ENCODE assay signal across 15 cellular contexts in genomic region chr7:109950256-109950655, GRCh38.
DNase-seq lines count a peak whose midpoint lies in the region; ATAC-seq and TF ChIP-seq lines count a peak whose summit lies in the region.
"Had no signal": no experiment of that assay in that cellular context is flagged by ENCODE, and none has a peak within 500 bp of the region (broad histone marks: within the 10 kb centered on the region; RNA-seq: fewer than 3 reads in every experiment).

No MANE protein-coding gene starts in this region.

- intact Hi-C loops in CD4-positive, alpha-beta T cell (cut with DNase I, micrococcal nuclease), result no loop called here

- H3K27me3 Mint-ChIP-seq in GM23338 (ENCODE audit: insufficient read depth, low read depth, poor library complexity), result no peaks in the 10 kb centered on the region
- H3K27me3 Mint-ChIP-seq in CD4-positive, alpha-beta T cell, result no peaks in the 10 kb centered on the region
- H3K27me3 Mint-ChIP-seq: CD8-positive, alpha-beta memory T cell had no signal

- H3K4me2 ChIP-seq in GM23338, result no peak overlapping the region

- H3K27me3 ChIP-seq in GM23338 (ENCODE audit: insufficient read depth), result no peaks in the 10 kb centered on the region
- no peaks in the 10 kb centered on the region for H3K27me3 ChIP-seq in CD4-positive, alpha-beta T cell (ENCODE audit: control insufficient read depth, insufficient read depth, low read length)

- H3K9me2 ChIP-seq in GM23338 (ENCODE audit: insufficient read depth), result peaks cover 28% of the 10 kb centered on the region

- no peak overlapping the region for H3K4me3 ChIP-seq in GM23338
- H3K4me3 ChIP-seq: HAP-1 had no signal

- no peak for ATAC-seq in GM23338
- ATAC-seq in HG03135 (IDR thresholded peaks at IDR 0.05; ENCODE audit: unreplicated experiment), result no peak
- no peak for ATAC-seq in HG02852 (IDR thresholded peaks at IDR 0.05; ENCODE audit: unreplicated experiment)
- ATAC-seq in CD4-positive, alpha-beta T cell (ENCODE audit: poor library complexity), result no peak

- peaks cover 8% of the 10 kb centered on the region; the same call in 2 of the 3 replicates for H3K4me1 Mint-ChIP-seq in GM23338
- H3K4me1 Mint-ChIP-seq in CD4-positive, alpha-beta T cell (ENCODE audit: low read depth), result no peaks in the 10 kb centered on the region
- H3K4me1 Mint-ChIP-seq: CD8-positive, alpha-beta memory T cell had no signal

- no peak overlapping the region for H3K4me3 Mint-ChIP-seq in GM23338
- no peak overlapping the region for H3K4me3 Mint-ChIP-seq in CD4-positive, alpha-beta T cell
- H3K4me3 Mint-ChIP-seq: CD8-positive, alpha-beta memory T cell had no signal

- no peak overlapping the region for H3K27ac Mint-ChIP-seq in GM23338
- H3K27ac Mint-ChIP-seq in CD4-positive, alpha-beta T cell, result no peak overlapping the region

- in situ Hi-C loops in ACHN (cut with HindIII; ENCODE audit: low pct_ligation_motif_present, low pct_unique_long_range_greater_than_20kb, low sequenced_read_pairs), result no loop called here

- H3K27ac ChIP-seq in GM23338 (ENCODE audit: low read depth), result no peak overlapping the region
- H3K27ac ChIP-seq in CD4-positive, alpha-beta T cell (ENCODE audit: low read depth, low read length), result no peak overlapping the region

- POLR2A ChIA-PET in CD4-positive, alpha-beta T cell (lab: Charles Lee), result no interaction called here

- peaks cover 13% of the 10 kb centered on the region for H3K4me1 ChIP-seq in GM23338 (ENCODE audit: insufficient read depth)
- H3K4me1 ChIP-seq: HAP-1 had no signal

- no peaks in the 10 kb centered on the region for H3K79me2 ChIP-seq in GM23338 (replicated peaks; ENCODE audit: insufficient read depth)

- no peaks in the 10 kb centered on the region for H4K20me1 ChIP-seq in GM23338 (replicated peaks; ENCODE audit: insufficient read depth)

- no peaks in the 10 kb centered on the region for H3K9me3 Mint-ChIP-seq in GM23338
- H3K9me3 Mint-ChIP-seq in CD4-positive, alpha-beta T cell, result peaks cover 2% of the 10 kb centered on the region

- CTCF ChIA-PET in CD4-positive, alpha-beta T cell (lab: Charles Lee), result no interaction called here

- no peak for TF ChIP-seq CTCF in GM23338 (conservative IDR thresholded peaks at IDR 0.05; ENCODE audit: low read depth in 2 of 2)
- TF ChIP-seq CTCF in CD4-positive, alpha-beta T cell (IDR thresholded peaks at IDR 0.05), result no peak

- no peaks in the 10 kb centered on the region; the same call in 1 of the 2 replicates for H3K36me3 ChIP-seq in GM23338 (ENCODE audit: insufficient read depth)
- H3K36me3 ChIP-seq: HAP-1 had no signal

- H3K36me3 Mint-ChIP-seq in GM23338 (ENCODE audit: low read depth), result peaks cover 4% of the 10 kb centered on the region; the same call in 1 of the 3 replicates
- no peaks in the 10 kb centered on the region for H3K36me3 Mint-ChIP-seq in CD4-positive, alpha-beta T cell (ENCODE audit: low read depth)
- H3K36me3 Mint-ChIP-seq: CD8-positive, alpha-beta memory T cell had no signal

- H2AFZ ChIP-seq in GM23338, result peak overlapping the region; percentile 35; the same call in 1 of the 2 replicates

- DNase-seq in ACHN (peak; percentile 73), GM23338 (ENCODE audit: low spot score) (no peak), NCI-H82 treated with DMSO at 0.1 percent for 48 hours (lab: John Stamatoyannopoulos, UW; ENCODE audit: unreplicated experiment) (peak; percentile 8), kidney tubule cell (ENCODE audit: low spot score) (peak; percentile 78)
- DNase-seq in CD4-positive, alpha-beta T cell, result no peak
- DNase-seq: CD8-positive, alpha-beta memory T cell; DMS 273 treated with DMSO at 0.1 percent for 48 hours; KBM-7; NCI-H1694 treated with DMSO at 0.1 percent for 48 hours; NCI-H2227 treated with DMSO at 0.1 percent for 48 hours; SHP77 treated with DMSO at 0.1 percent for 48 hours; T-helper 2 cell had no signal

- H3F3A ChIP-seq in GM23338 (replicated peaks; ENCODE audit: low read depth), result no peaks in the 10 kb centered on the region

- no peaks in the 10 kb centered on the region for H3K9me3 ChIP-seq in CD4-positive, alpha-beta T cell (ENCODE audit: control insufficient read depth, low read length)
- H3K9me3 ChIP-seq: HAP-1 had no signal

TF ChIP-seq in GM23338, 12 proteins besides CTCF, POLR2A, EP300 and RAD21 (continues in another document):
- no peak for TF ChIP-seq ZNF462 (CRISPR knock-in tag; IDR thresholded peaks at IDR 0.05)
- TF ChIP-seq ETS1 (IDR thresholded peaks at IDR 0.05), result no peak
- TF ChIP-seq CREB1 (CRISPR knock-in tag; IDR thresholded peaks at IDR 0.05; ENCODE audit: low read depth), result no peak
- TF ChIP-seq ZNF114 (CRISPR knock-in tag; IDR thresholded peaks at IDR 0.05), result no peak
- TF ChIP-seq JUNB (IDR thresholded peaks at IDR 0.05; ENCODE audit: unreplicated experiment), result no peak
- TF ChIP-seq EZH2 (IDR thresholded peaks at IDR 0.05; ENCODE audit: low read depth, unreplicated experiment), result no peak
- no peak for TF ChIP-seq ZNF331 (CRISPR knock-in tag; IDR thresholded peaks at IDR 0.05; ENCODE audit: low read depth)

Comparison
In these comparisons a context has a peak if more than half of its experiments do, and no peak if none do; other contexts are left out.
1. DNase-seq: peak in ACHN (single experiment), NCI-H82 treated with DMSO at 0.1 percent for 48 hours (single experiment) and kidney tubule cell (single experiment); none in GM23338 (single experiment) and CD4-positive, alpha-beta T cell (0 of 10).